Comparison of ENCODE assay signal across 8 cellular contexts in the genomic region with DNA sequence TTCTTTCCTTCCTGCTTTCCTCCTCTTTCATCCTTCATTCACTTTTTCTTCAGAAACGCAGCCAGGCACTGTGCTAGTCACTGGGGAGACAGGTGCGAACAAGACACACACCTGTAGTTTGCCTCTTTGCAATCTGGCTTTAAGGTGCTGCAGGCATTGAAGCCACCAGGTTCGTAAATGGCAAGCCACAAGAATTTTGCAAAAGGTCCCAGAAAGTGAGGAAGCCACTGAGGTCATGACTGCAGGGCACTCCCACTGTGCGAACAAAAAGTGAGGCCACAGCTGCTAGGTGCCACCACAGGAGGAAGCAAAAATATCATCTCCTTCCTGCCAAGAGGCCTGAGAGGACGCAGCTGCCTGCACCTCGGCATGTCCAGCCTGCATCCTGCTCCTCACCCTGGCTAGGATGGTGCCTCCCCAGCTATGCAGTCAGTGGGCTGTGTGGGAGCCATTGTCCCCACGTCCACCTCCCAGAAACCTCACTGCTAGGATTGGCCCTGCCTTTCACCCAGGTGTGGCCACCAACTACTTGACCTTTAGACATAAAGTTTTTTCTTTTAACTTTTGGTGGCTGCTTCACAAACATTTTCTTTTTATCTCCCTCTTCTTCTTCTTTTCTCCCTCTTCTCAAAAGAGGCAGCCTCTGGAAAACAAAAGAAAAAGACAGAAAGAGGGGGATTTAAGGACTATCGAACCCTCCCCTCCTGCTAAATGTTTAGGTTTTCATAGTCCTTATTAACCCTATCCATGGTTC.
A peak's percentile ranks its signal among the peaks of the same experiment; 100 is the strongest.
DNase-seq lines count a peak whose midpoint lies in the region; ATAC-seq lines count a peak whose summit lies in the region.

No MANE protein-coding gene starts in this region.

- peak; percentile 63 for ATAC-seq in GM18867 (IDR thresholded peaks at IDR 0.05; ENCODE audit: unreplicated experiment)
- peak; percentile 62 for ATAC-seq in HG03045 (IDR thresholded peaks at IDR 0.05; ENCODE audit: unreplicated experiment)
- ATAC-seq in GM18519 (IDR thresholded peaks at IDR 0.05; ENCODE audit: low FRiP score, unreplicated experiment): no peak

- no peak overlapping the region for H3K4me3 ChIP-seq in skin epidermis

- DNase-seq in SIG-M5 treated with dmso at 0.1 percent for 504 hours (lab: John Stamatoyannopoulos, UW; ENCODE audit: unreplicated experiment) (peak; percentile 97), ACHN (no peak), NCI-H1694 (lab: John Stamatoyannopoulos, UW) (no peak)
- peak; percentile 19 for DNase-seq in activated naive CD4-positive, alpha-beta T cell treated with anti-CD3 and anti-CD28 coated beads, Interleukin-2, amount 50 U/mL, for 16 hours

- peak overlapping the region in 11 of 21 experiments; percentile 9 to 81 (median 54) for H3K27ac ChIP-seq in skin epidermis

- in situ Hi-C loops in ACHN (cut with HindIII; ENCODE audit: low pct_ligation_motif_present, low pct_unique_long_range_greater_than_20kb, low sequenced_read_pairs): no loop called here

Comparison
In these comparisons a context has a peak if more than half of its experiments do, and no peak if none do; other contexts are left out.
1. DNase-seq: peak in SIG-M5 treated with dmso at 0.1 percent for 504 hours (single experiment) and activated naive CD4-positive, alpha-beta T cell treated with anti-CD3 and anti-CD28 coated beads, Interleukin-2, amount 50 U/mL, for 16 hours (single experiment); none in ACHN (single experiment) and NCI-H1694 (single experiment).